15 cellular contexts compared by ENCODE assay signal in genomic region chr15:76976572-76977270, GRCh38. TPM values are rescaled to one million over a fixed set of nuclear protein-coding genes. Genes with fewer than 3 reads are reported as not detected.
A peak's percentile ranks its signal among the peaks of the same experiment; 100 is the strongest.
DNase-seq lines count a peak whose midpoint lies in the region; ATAC-seq and TF ChIP-seq lines count a peak whose summit lies in the region.
"Had no signal": no experiment of that assay in that cellular context is flagged by ENCODE, and none has a peak within 500 bp of the region (broad histone marks: within the 10 kb centered on the region; RNA-seq: fewer than 3 reads in every experiment).

No MANE protein-coding gene starts in this region.

- peak; percentile 88 to 96 for ATAC-seq in activated naive CD4-positive, alpha-beta T cell treated with anti-CD3 and anti-CD28 coated beads, Interleukin-2, amount 50 U/mL, for 72 hours
- peak; percentile 88 for ATAC-seq in stimulated activated naive CD8-positive, alpha-beta T cell treated with anti-CD3 and anti-CD28 coated beads, Interleukin-15, amount 100 ng/mL, for 72 hours
- ATAC-seq in body of pancreas (no peak), heart left ventricle (no peak)

- TF ChIP-seq CTCF in NB4 (IDR thresholded peaks at IDR 0.05; ENCODE audit: low read depth, low read length), result no peak
- TF ChIP-seq CTCF in prostate gland (IDR thresholded peaks at IDR 0.05), result no peak
- no peak for TF ChIP-seq CTCF in body of pancreas (IDR thresholded peaks at IDR 0.05)
- TF ChIP-seq CTCF in heart left ventricle (IDR thresholded peaks at IDR 0.05), result no peak

- WGBS in prostate gland, result 94% methylated on average over 5 of the region's 5 CpGs
- WGBS in body of pancreas, 2 donors, result 89 to 90% methylated on average over 5 of the region's 5 CpGs
- WGBS in heart left ventricle, 4 donors, result 85 to 93% (median 90%) methylated on average over 5 of the region's 5 CpGs

- intact Hi-C loops in activated T-helper 2 cell treated with anti-CD3 and anti-CD28 coated beads, Interferon-gamma antibody, Interleukin-2, Interleukin-4, amounts not matched to agents 10 μg/mL and 5 μg/mL and 100 μg/mL, durations not matched to agents 14 hours and 24 hours and 36 hours (cut with micrococcal nuclease), result no loop called here
- intact Hi-C loops in prostate gland (cut with DNase I) (no loop called here), body of pancreas (cut with DNase I) (no loop called here), heart left ventricle (cut with DNase I) (no loop called here)

- H3K4me1 Mint-ChIP-seq in activated T-helper 2 cell treated with anti-CD3 and anti-CD28 coated beads, Interferon-gamma antibody, Interleukin-2, Interleukin-4, amounts not matched to agents 10 μg/mL and 5 μg/mL and 100 μg/mL, durations not matched to agents 14 hours and 24 hours and 36 hours (ENCODE audit: low read depth), result peaks cover 32% of the 10 kb centered on the region
- H3K4me1 Mint-ChIP-seq in stimulated activated naive CD8-positive, alpha-beta T cell treated with anti-CD3 and anti-CD28 coated beads, Interleukin-15, amount 100 ng/mL, for 72 hours, result peaks cover 37% of the 10 kb centered on the region

- H3K27me3 ChIP-seq in prostate gland (replicated peaks; ENCODE audit: insufficient read depth) (no peaks in the 10 kb centered on the region), body of pancreas (no peaks in the 10 kb centered on the region), heart left ventricle (no peaks in the 10 kb centered on the region)
- H3K27me3 ChIP-seq: right lobe of liver had no signal

- H3K9me3 Mint-ChIP-seq in activated naive CD4-positive, alpha-beta T cell treated with anti-CD3 and anti-CD28 coated beads, Interleukin-2, amount 50 U/mL, for 72 hours, result peaks cover 3 to 10% of the 10 kb centered on the region in 2 donors
- no peaks in the 10 kb centered on the region for H3K9me3 Mint-ChIP-seq in activated T-helper 2 cell treated with anti-CD3 and anti-CD28 coated beads, Interferon-gamma antibody, Interleukin-2, Interleukin-4, amounts not matched to agents 10 μg/mL and 5 μg/mL and 100 μg/mL, durations not matched to agents 14 hours and 24 hours and 36 hours
- peaks cover 0 to 3% of the 10 kb centered on the region in 2 donors for H3K9me3 Mint-ChIP-seq in stimulated activated naive CD8-positive, alpha-beta T cell treated with anti-CD3 and anti-CD28 coated beads, Interleukin-15, amount 100 ng/mL, for 72 hours

- H3K9me3 ChIP-seq in prostate gland (no peaks in the 10 kb centered on the region), body of pancreas (no peaks in the 10 kb centered on the region), heart left ventricle (peaks cover 0 to 6% (median 0%) of the 10 kb centered on the region in 12 donors)
- H3K9me3 ChIP-seq: esophagus squamous epithelium, right lobe of liver had no signal

- TF ChIP-seq POLR2A in NB4 (IDR thresholded peaks at IDR 0.05; ENCODE audit: extremely low read depth, insufficient read length) (no peak), prostate gland (IDR thresholded peaks at IDR 0.05) (no peak), body of pancreas (IDR thresholded peaks at IDR 0.05) (no peak), heart left ventricle (IDR thresholded peaks at IDR 0.05) (no peak)

- H3K4me3 Mint-ChIP-seq in activated T-helper 2 cell treated with anti-CD3 and anti-CD28 coated beads, Interferon-gamma antibody, Interleukin-2, Interleukin-4, amounts not matched to agents 10 μg/mL and 5 μg/mL and 100 μg/mL, durations not matched to agents 14 hours and 24 hours and 36 hours (ENCODE audit: low read depth), result no peak overlapping the region
- H3K4me3 Mint-ChIP-seq in stimulated activated naive CD8-positive, alpha-beta T cell treated with anti-CD3 and anti-CD28 coated beads, Interleukin-15, amount 100 ng/mL, for 72 hours, result peak overlapping the region in 1 of 2 donors; percentile 34

- no peak for DNase-seq in activated naive CD4-positive, alpha-beta T cell treated with anti-CD3 and anti-CD28 coated beads, Interleukin-2, amount 50 U/mL, for 72 hours (ENCODE audit: low spot score in 2 of 2)
- no peak for DNase-seq in activated naive CD4-positive, alpha-beta T cell treated with Interleukin-2 at 50 U/mL for 16 hours
- DNase-seq in NB4 (ENCODE audit: low read depth) (peak; percentile 58), prostate gland (ENCODE audit: low spot score) (no peak), body of pancreas (no peak), heart left ventricle (no peak)
- no peak for DNase-seq in activated T-helper 2 cell treated with anti-CD3 and anti-CD28 coated beads, Interferon-gamma antibody, Interleukin-2, Interleukin-4, amounts not matched to agents 10 μg/mL and 5 μg/mL and 100 μg/mL, durations not matched to agents 14 hours and 24 hours and 36 hours (ENCODE audit: low spot score)
- peak in 1 of 2 donors; percentile 49 for DNase-seq in stimulated activated naive CD8-positive, alpha-beta T cell treated with anti-CD3 and anti-CD28 coated beads, Interleukin-15, amount 100 ng/mL, for 72 hours
- DNase-seq: esophagus squamous epithelium; mesendoderm; NCI-H1092; right lobe of liver; SHP77 treated with DMSO at 0.1 percent for 48 hours; stimulated activated CD4-positive, alpha-beta T cell treated with anti-CD3 and anti-CD28 coated beads, Interleukin-2, amount 100 ng/mL, for 48 hours; trophoblast cell had no signal

- H3K4me1 ChIP-seq in prostate gland (replicated peaks) (no peaks in the 10 kb centered on the region), body of pancreas (no peaks in the 10 kb centered on the region), heart left ventricle (peaks cover 0 to 22% (median 14%) of the 10 kb centered on the region in 12 donors)
- H3K4me1 ChIP-seq: right lobe of liver had no signal

- H3K36me3 ChIP-seq in prostate gland, result no peaks in the 10 kb centered on the region
- H3K36me3 ChIP-seq in body of pancreas (replicated peaks in 1 of 2; ENCODE audit: insufficient read depth in 1 of 2, low read depth in 2 of 2), result no peaks in the 10 kb centered on the region
- no peaks in the 10 kb centered on the region for H3K36me3 ChIP-seq in heart left ventricle
- H3K36me3 ChIP-seq: esophagus squamous epithelium, right lobe of liver had no signal

- H3K4me3 ChIP-seq in NB4 (ENCODE audit: low read depth, low read length) (no peak overlapping the region), prostate gland (no peak overlapping the region), body of pancreas (no peak overlapping the region), heart left ventricle (no peak overlapping the region)
- H3K4me3 ChIP-seq: esophagus squamous epithelium, right lobe of liver had no signal

- no peak overlapping the region for H3K27ac ChIP-seq in prostate gland
- H3K27ac ChIP-seq in body of pancreas, result no peak overlapping the region
- H3K27ac ChIP-seq in heart left ventricle, result no peak overlapping the region
- H3K27ac ChIP-seq: esophagus squamous epithelium, right lobe of liver had no signal

- H3K27ac Mint-ChIP-seq in activated naive CD4-positive, alpha-beta T cell treated with anti-CD3 and anti-CD28 coated beads, Interleukin-2, amount 50 U/mL, for 72 hours, result no peak overlapping the region
- H3K27ac Mint-ChIP-seq in activated T-helper 2 cell treated with anti-CD3 and anti-CD28 coated beads, Interferon-gamma antibody, Interleukin-2, Interleukin-4, amounts not matched to agents 10 μg/mL and 5 μg/mL and 100 μg/mL, durations not matched to agents 14 hours and 24 hours and 36 hours, result peak overlapping the region; percentile 58
- H3K27ac Mint-ChIP-seq in stimulated activated naive CD8-positive, alpha-beta T cell treated with anti-CD3 and anti-CD28 coated beads, Interleukin-15, amount 100 ng/mL, for 72 hours, result peak overlapping the region in 1 of 2 donors; percentile 20

- H3K36me3 Mint-ChIP-seq in activated naive CD4-positive, alpha-beta T cell treated with anti-CD3 and anti-CD28 coated beads, Interleukin-2, amount 50 U/mL, for 72 hours, result peaks cover 0 to 6% of the 10 kb centered on the region in 2 donors
- no peaks in the 10 kb centered on the region for H3K36me3 Mint-ChIP-seq in activated T-helper 2 cell treated with anti-CD3 and anti-CD28 coated beads, Interferon-gamma antibody, Interleukin-2, Interleukin-4, amounts not matched to agents 10 μg/mL and 5 μg/mL and 100 μg/mL, durations not matched to agents 14 hours and 24 hours and 36 hours (ENCODE audit: low read depth)

- no peaks in the 10 kb centered on the region for H3K27me3 Mint-ChIP-seq in activated T-helper 2 cell treated with anti-CD3 and anti-CD28 coated beads, Interferon-gamma antibody, Interleukin-2, Interleukin-4, amounts not matched to agents 10 μg/mL and 5 μg/mL and 100 μg/mL, durations not matched to agents 14 hours and 24 hours and 36 hours (ENCODE audit: low read depth)
- no peaks in the 10 kb centered on the region for H3K27me3 Mint-ChIP-seq in stimulated activated naive CD8-positive, alpha-beta T cell treated with anti-CD3 and anti-CD28 coated beads, Interleukin-15, amount 100 ng/mL, for 72 hours

RNA-seq across cellular contexts. Expression of gene PSTPIP1, which starts 18.2 kb away (rescaled TPM):
- total RNA-seq in activated naive CD4-positive, alpha-beta T cell treated with anti-CD3 and anti-CD28 coated beads, Interleukin-2, amount 50 U/mL, for 72 hours, result 100 to 1,000 TPM in 1 of 2 donors, 10 to 100 TPM in 1; 95.5 to 149 TPM
- total RNA-seq in activated T-helper 2 cell treated with anti-CD3 and anti-CD28 coated beads, Interferon-gamma antibody, Interleukin-2, Interleukin-4, amounts not matched to agents 10 μg/mL and 5 μg/mL and 100 μg/mL, durations not matched to agents 14 hours and 24 hours and 36 hours, result 167 and 169 TPM in 2 replicates
- 1 to 10 TPM; 2.1 to 7.0 TPM for total RNA-seq in prostate gland
- total RNA-seq in body of pancreas, result 1 to 10 TPM; 3.3 to 3.6 TPM
- total RNA-seq in heart left ventricle, result 10 to 100 TPM in 2 of 9 donors, 1 to 10 TPM in 7; 1.3 to 17.2 (median 2.9) TPM
- 1 to 10 TPM; 2.9 to 3.2 TPM for polyA plus RNA-seq in heart left ventricle

RNA-seq across cellular contexts. Expression of gene RCN2, which starts 45.2 kb away (rescaled TPM):
- total RNA-seq in activated naive CD4-positive, alpha-beta T cell treated with anti-CD3 and anti-CD28 coated beads, Interleukin-2, amount 50 U/mL, for 72 hours, result 10 to 100 TPM; 22.2 to 34.7 TPM
- total RNA-seq in activated T-helper 2 cell treated with anti-CD3 and anti-CD28 coated beads, Interferon-gamma antibody, Interleukin-2, Interleukin-4, amounts not matched to agents 10 μg/mL and 5 μg/mL and 100 μg/mL, durations not matched to agents 14 hours and 24 hours and 36 hours, result 35.7 and 36.1 TPM in 2 replicates
- 10 to 100 TPM; 31.4 to 49.5 TPM for total RNA-seq in prostate gland
- total RNA-seq in body of pancreas, result 10 to 100 TPM; 22.8 to 25.1 TPM
- 10 to 100 TPM; 22.2 to 32.9 (median 28.7) TPM for total RNA-seq in heart left ventricle
- polyA plus RNA-seq in heart left ventricle, result 10 to 100 TPM; 17.3 to 38.6 TPM

Comparison
In these comparisons a context has a peak if more than half of its experiments do, and no peak if none do; other contexts are left out.
1. ATAC-seq: peak in activated naive CD4-positive, alpha-beta T cell treated with anti-CD3 and anti-CD28 coated beads, Interleukin-2, amount 50 U/mL, for 72 hours (2 of 2) and stimulated activated naive CD8-positive, alpha-beta T cell treated with anti-CD3 and anti-CD28 coated beads, Interleukin-15, amount 100 ng/mL, for 72 hours (single experiment); none in body of pancreas (single experiment) and heart left ventricle (0 of 4).